ENCODE assay signal across 7 cellular contexts in the genomic region with DNA sequence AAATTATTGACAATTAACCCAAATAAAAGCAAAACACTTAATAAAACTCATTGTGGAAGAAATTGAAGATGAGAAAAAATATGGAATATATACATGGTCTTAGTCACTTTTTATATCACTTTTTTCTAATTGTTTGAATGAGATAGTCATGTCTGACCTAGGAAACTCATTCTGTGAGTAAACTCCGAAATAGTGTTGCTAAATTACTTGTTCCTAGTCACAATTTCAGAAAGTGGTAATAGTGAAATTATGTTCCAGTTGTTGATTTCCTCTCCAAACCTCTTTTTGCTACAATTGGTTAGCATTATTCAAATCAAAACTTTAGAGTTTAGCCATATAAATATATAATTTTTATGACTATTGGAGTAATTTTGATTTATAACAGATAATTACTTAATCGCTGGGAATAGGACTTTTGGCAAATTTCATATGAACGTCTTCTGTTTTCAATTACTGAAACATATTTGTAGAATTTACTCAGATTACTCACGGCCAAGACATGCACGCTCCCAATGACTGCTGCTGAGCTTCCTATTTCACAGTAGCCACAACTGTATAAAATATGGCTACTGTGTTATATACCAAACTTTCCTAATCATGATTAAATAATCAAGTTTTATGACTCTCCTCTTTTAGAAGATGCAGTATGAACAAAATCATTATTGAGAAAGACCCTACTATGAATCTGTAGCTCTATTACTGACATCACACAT.
DNase-seq lines count a peak whose midpoint lies in the region; ATAC-seq and TF ChIP-seq lines count a peak whose summit lies in the region.
"Not testable (repeated sequence)": the region's sequence is repeated elsewhere in the genome, so short reads cannot be mapped to it uniquely, and the experiment has no call there.

No MANE protein-coding gene starts in this region.

- H3K4me3 ChIP-seq in GM12865 (ENCODE audit: low read depth, low read length); foreskin fibroblast (ENCODE audit: low read depth in 1 of 2, low read length in 2 of 2): not testable (repeated sequence)

- not testable (repeated sequence) for H3K27ac Mint-ChIP-seq in activated T-helper 17 cell treated with anti-CD3 and anti-CD28 coated beads, Interleukin-2, amount 50 U/mL, for 72 hours

- H3K36me3 Mint-ChIP-seq in activated T-helper 17 cell treated with anti-CD3 and anti-CD28 coated beads, Interleukin-2, amount 50 U/mL, for 72 hours (ENCODE audit: low read depth): not testable (repeated sequence)

- not testable (repeated sequence) for H3K4me1 Mint-ChIP-seq in activated T-helper 17 cell treated with anti-CD3 and anti-CD28 coated beads, Interleukin-2, amount 50 U/mL, for 72 hours

- DNase-seq in GM12865 (ENCODE audit: low read depth): peak; percentile 8
- peak; percentile 0 to 16 for DNase-seq in foreskin fibroblast

- not testable (repeated sequence) for H3K9me3 Mint-ChIP-seq in activated T-helper 17 cell treated with anti-CD3 and anti-CD28 coated beads, Interleukin-2, amount 50 U/mL, for 72 hours

- ATAC-seq in GM18867 (IDR thresholded peaks at IDR 0.05; ENCODE audit: unreplicated experiment) (peak; percentile 36), GM21529 (IDR thresholded peaks at IDR 0.05; ENCODE audit: unreplicated experiment) (peak; percentile 45), HG02852 (IDR thresholded peaks at IDR 0.05; ENCODE audit: unreplicated experiment) (peak; percentile 66), HG03378 (IDR thresholded peaks at IDR 0.05; ENCODE audit: unreplicated experiment) (peak; percentile 38)
- peak; percentile 19 for ATAC-seq in activated T-helper 17 cell treated with anti-CD3 and anti-CD28 coated beads, Interleukin-2, amount 50 U/mL, for 72 hours (replicated peaks)

- not testable (repeated sequence) for H3K27me3 Mint-ChIP-seq in activated T-helper 17 cell treated with anti-CD3 and anti-CD28 coated beads, Interleukin-2, amount 50 U/mL, for 72 hours

- not testable (repeated sequence) for TF ChIP-seq CTCF in GM12865 (IDR thresholded peaks at IDR 0.05; ENCODE audit: insufficient read depth, low read depth, low read length, missing control alignments); foreskin fibroblast (IDR thresholded peaks at IDR 0.05; ENCODE audit: low read depth, low read length)

- H3K4me3 Mint-ChIP-seq in activated T-helper 17 cell treated with anti-CD3 and anti-CD28 coated beads, Interleukin-2, amount 50 U/mL, for 72 hours: not testable (repeated sequence)
